10 cellular contexts compared by ENCODE assay signal in the genomic region with DNA sequence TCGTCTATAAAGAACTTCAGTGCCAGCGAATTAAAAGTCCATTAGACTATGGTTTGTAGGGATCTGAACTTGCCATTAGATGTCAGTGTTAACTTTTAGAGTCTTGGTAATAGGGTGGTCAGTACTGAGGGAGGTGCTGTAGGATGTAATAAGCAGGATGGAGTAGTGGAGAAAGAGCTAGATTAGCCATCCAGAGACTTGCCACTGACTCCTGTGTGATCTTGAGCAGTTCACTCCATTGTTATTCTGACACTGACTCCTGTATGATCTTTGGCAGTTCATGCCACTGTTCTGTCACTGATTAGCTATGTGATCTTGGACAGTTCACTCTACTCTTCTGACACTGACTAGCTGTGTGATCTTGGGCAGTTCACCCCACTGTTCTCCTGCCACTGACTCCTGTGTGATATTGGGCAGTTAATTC.
DNase-seq lines count a peak whose midpoint lies in the region; ATAC-seq and TF ChIP-seq lines count a peak whose summit lies in the region.
"Had no signal": no experiment of that assay in that cellular context is flagged by ENCODE, and none has a peak within 500 bp of the region (broad histone marks: within the 10 kb centered on the region; RNA-seq: fewer than 3 reads in every experiment).

No MANE protein-coding gene starts in this region.

- H3K4me3 Mint-ChIP-seq in nephron, result no peak overlapping the region
- H3K4me3 Mint-ChIP-seq in natural killer cell treated with Interleukin-12 subunit alpha and Interleukin-12 subunit beta and Interleukin-15 and Interleukin-18, amount 100 ng/mL, for 72 hours, result no peak overlapping the region
- H3K4me3 Mint-ChIP-seq: activated T-helper 17 cell treated with anti-CD3 and anti-CD28 coated beads, Interleukin-2, amount 50 U/mL, for 72 hours had no signal

- H3K27ac Mint-ChIP-seq in nephron, result peak overlapping the region in 1 of 3 experiments; percentile 15
- no peak overlapping the region for H3K27ac Mint-ChIP-seq in natural killer cell treated with Interleukin-12 subunit alpha and Interleukin-12 subunit beta and Interleukin-15 and Interleukin-18, amount 100 ng/mL, for 72 hours
- H3K27ac Mint-ChIP-seq: activated T-helper 17 cell treated with anti-CD3 and anti-CD28 coated beads, Interleukin-2, amount 50 U/mL, for 72 hours had no signal

- H3K27me3 Mint-ChIP-seq in nephron (ENCODE audit: low read depth), result no peaks in the 10 kb centered on the region
- H3K27me3 Mint-ChIP-seq in natural killer cell treated with Interleukin-12 subunit alpha and Interleukin-12 subunit beta and Interleukin-15 and Interleukin-18, amount 100 ng/mL, for 72 hours, result no peaks in the 10 kb centered on the region
- H3K27me3 Mint-ChIP-seq: activated T-helper 17 cell treated with anti-CD3 and anti-CD28 coated beads, Interleukin-2, amount 50 U/mL, for 72 hours had no signal

- ATAC-seq in HG03045 (IDR thresholded peaks at IDR 0.05; ENCODE audit: unreplicated experiment) (no peak), HG03135 (IDR thresholded peaks at IDR 0.05; ENCODE audit: unreplicated experiment) (no peak)
- no peak for ATAC-seq in natural killer cell treated with Interleukin-12 subunit alpha and Interleukin-12 subunit beta and Interleukin-15 and Interleukin-18, amount 100 ng/mL, for 72 hours
- ATAC-seq: activated T-helper 17 cell treated with anti-CD3 and anti-CD28 coated beads, Interleukin-2, amount 50 U/mL, for 72 hours had no signal

- no peaks in the 10 kb centered on the region for H3K4me1 Mint-ChIP-seq in nephron
- no peaks in the 10 kb centered on the region for H3K4me1 Mint-ChIP-seq in natural killer cell treated with Interleukin-12 subunit alpha and Interleukin-12 subunit beta and Interleukin-15 and Interleukin-18, amount 100 ng/mL, for 72 hours (ENCODE audit: low read depth in 2 of 2)
- H3K4me1 Mint-ChIP-seq: activated T-helper 17 cell treated with anti-CD3 and anti-CD28 coated beads, Interleukin-2, amount 50 U/mL, for 72 hours had no signal

- peaks cover 67% of the 10 kb centered on the region for H3K36me3 Mint-ChIP-seq in nephron (ENCODE audit: low read depth)
- peaks cover 32% of the 10 kb centered on the region for H3K36me3 Mint-ChIP-seq in natural killer cell treated with Interleukin-12 subunit alpha and Interleukin-12 subunit beta and Interleukin-15 and Interleukin-18, amount 100 ng/mL, for 72 hours

- no peak overlapping the region for H3K4me3 ChIP-seq in epithelial cell of proximal tubule (ENCODE audit: low read depth, low read length)
- H3K4me3 ChIP-seq: transverse colon had no signal

- peak; percentile 61 for TF ChIP-seq CTCF in epithelial cell of proximal tubule (conservative IDR thresholded peaks at IDR 0.05; ENCODE audit: low read depth, low read length)
- peak; percentile 35 to 46 (median 44) for TF ChIP-seq CTCF in nephron (IDR thresholded peaks at IDR 0.05; ENCODE audit: unreplicated experiment in 3 of 3)

- DNase-seq in Daoy (ENCODE audit: low read depth) (peak; percentile 27), NCI-H2196 (lab: John Stamatoyannopoulos, UW; ENCODE audit: unreplicated experiment) (peak; percentile 19), epithelial cell of proximal tubule (ENCODE audit: low read depth) (peak; percentile 64), amniotic stem cell (lab: John Stamatoyannopoulos, UW) (no peak)
- DNase-seq in natural killer cell treated with Interleukin-12 subunit alpha and Interleukin-12 subunit beta and Interleukin-15 and Interleukin-18, amount 100 ng/mL, for 72 hours (ENCODE audit: low spot score), result no peak
- DNase-seq: transverse colon had no signal

- H3K9me3 Mint-ChIP-seq in nephron, result peaks cover 44% of the 10 kb centered on the region
- no peaks in the 10 kb centered on the region for H3K9me3 Mint-ChIP-seq in natural killer cell treated with Interleukin-12 subunit alpha and Interleukin-12 subunit beta and Interleukin-15 and Interleukin-18, amount 100 ng/mL, for 72 hours

Comparison
In these comparisons a context has a peak if more than half of its experiments do, and no peak if none do; other contexts are left out.
1. DNase-seq: peak in Daoy (single experiment), NCI-H2196 (single experiment) and epithelial cell of proximal tubule (single experiment); none in natural killer cell treated with Interleukin-12 subunit alpha and Interleukin-12 subunit beta and Interleukin-15 and Interleukin-18, amount 100 ng/mL, for 72 hours (single experiment) and amniotic stem cell (single experiment).